In genomic region chr19:14979498-14980255, GRCh38 we compare ENCODE assay signal across 12 cellular contexts. TPM values are rescaled to one million over a fixed set of nuclear protein-coding genes. Genes with fewer than 3 reads are reported as not detected.
DNase-seq lines count a peak whose midpoint lies in the region; ATAC-seq and TF ChIP-seq lines count a peak whose summit lies in the region.
"Had no signal": no experiment of that assay in that cellular context is flagged by ENCODE, and none has a peak within 500 bp of the region (broad histone marks: within the 10 kb centered on the region; RNA-seq: fewer than 3 reads in every experiment).

SLC1A6 (minus strand) TSS chr19:14979864; CDS start chr19:14972910, 6,954 bp downstream.

- H3K36me3 ChIP-seq in suprapubic skin, result no peaks in the 10 kb centered on the region

- H3K4me1 ChIP-seq in suprapubic skin, result peaks cover 9% of the 10 kb centered on the region

- H3K4me3 ChIP-seq in lower leg skin (ENCODE audit: low read depth, poor library complexity, severe bottlenecking) (no peak within 1 kb of the TSS), suprapubic skin (peak within 1 kb of the TSS; percentile 55)

- peak; percentile 51 for DNase-seq in activated CD8-positive, alpha-beta memory T cell treated with anti-CD3 and anti-CD28 coated beads, Interleukin-2, amount 50 U/mL, for 48 hours
- no peak for DNase-seq in activated CD8-positive, alpha-beta memory T cell treated with anti-CD3 and anti-CD28 coated beads, Interleukin-2, amount 50 U/mL, for 4 hours
- peak; percentile 25 for DNase-seq in astrocyte of the hippocampus (ENCODE audit: low read depth, low spot score)
- DNase-seq in lower leg skin (ENCODE audit: low spot score in 2 of 2), result peak in 1 of 2 donors; percentile 72
- no peak for DNase-seq in suprapubic skin (ENCODE audit: low spot score in 2 of 2)
- DNase-seq in AG20443 (ENCODE audit: low spot score), result no peak
- DNase-seq in T-helper 2 cell, result no peak
- DNase-seq: central memory CD4-positive, alpha-beta T cell; NCI-H1417 treated with DMSO at 0.1 percent for 48 hours had no signal

- 0 to 3% methylated on average over 3 to 30 of the region's 78 CpGs for WGBS in lower leg skin, 2 donors
- 3% methylated on average over 8 of the region's 78 CpGs for WGBS in suprapubic skin

- TF ChIP-seq POLR2A in lower leg skin (IDR thresholded peaks at IDR 0.05) (no peak), suprapubic skin (IDR thresholded peaks at IDR 0.05) (no peak)

- H3K27ac ChIP-seq in suprapubic skin, result no peak within 1 kb of the TSS

- intact Hi-C loops in lower leg skin (cut with DNase I; ENCODE audit: low total_unique reads), result no loop called here

- H3K9me3 ChIP-seq in suprapubic skin, result no peaks in the 10 kb centered on the region

- TF ChIP-seq EP300 in suprapubic skin (IDR thresholded peaks at IDR 0.05), result no peak

- ATAC-seq in HG03521 (IDR thresholded peaks at IDR 0.05; ENCODE audit: unreplicated experiment), result no peak

- peaks cover 60% of the 10 kb centered on the region for H3K27me3 ChIP-seq in suprapubic skin

- no peak for TF ChIP-seq CTCF in lower leg skin (IDR thresholded peaks at IDR 0.05)
- no peak for TF ChIP-seq CTCF in suprapubic skin (IDR thresholded peaks at IDR 0.05)

RNA-seq across cellular contexts. Expression of gene SLC1A6, which starts in this region (rescaled TPM):
- total RNA-seq in lower leg skin, result 10 to 100 TPM in 3 of 4 donors, 1 to 10 TPM in 1; 3.3 to 28.0 (median 13.5) TPM
- 10 to 100 TPM in 1 of 4 donors, 1 to 10 TPM in 3; 2.8 to 24.5 (median 9.8) TPM for total RNA-seq in suprapubic skin
- total RNA-seq: subcutaneous adipose tissue; T-helper 1 cell treated with Interleukin-12 subunit alpha and Interleukin-12 subunit beta and Interleukin-4 antibody, amounts not matched to agents 30 ng/mL and 1 ng/mL, for 36 hours had no signal

Comparison
In these comparisons a context has a peak if more than half of its experiments do, and no peak if none do; other contexts are left out.
1. DNase-seq: peak in activated CD8-positive, alpha-beta memory T cell treated with anti-CD3 and anti-CD28 coated beads, Interleukin-2, amount 50 U/mL, for 48 hours (single experiment) and astrocyte of the hippocampus (single experiment); none in activated CD8-positive, alpha-beta memory T cell treated with anti-CD3 and anti-CD28 coated beads, Interleukin-2, amount 50 U/mL, for 4 hours (single experiment), suprapubic skin (0 of 2), AG20443 (single experiment) and T-helper 2 cell (0 of 5).